In genomic region chr10:110138197-110138812, GRCh38 we compare ENCODE assay signal across 1 cellular context.
TF ChIP-seq lines count a peak whose summit lies in the region.

No MANE protein-coding gene starts in this region.

TF ChIP-seq in liver, 16 proteins besides CTCF, POLR2A, EP300 and RAD21 (continued from another document):
- TF ChIP-seq TAF1 (conservative IDR thresholded peaks at IDR 0.05) (no peak), MAX (IDR thresholded peaks at IDR 0.05) (no peak), SP1 (IDR thresholded peaks at IDR 0.05) (no peak)
